ENCODE assay signal across 8 cellular contexts in the genomic region with DNA sequence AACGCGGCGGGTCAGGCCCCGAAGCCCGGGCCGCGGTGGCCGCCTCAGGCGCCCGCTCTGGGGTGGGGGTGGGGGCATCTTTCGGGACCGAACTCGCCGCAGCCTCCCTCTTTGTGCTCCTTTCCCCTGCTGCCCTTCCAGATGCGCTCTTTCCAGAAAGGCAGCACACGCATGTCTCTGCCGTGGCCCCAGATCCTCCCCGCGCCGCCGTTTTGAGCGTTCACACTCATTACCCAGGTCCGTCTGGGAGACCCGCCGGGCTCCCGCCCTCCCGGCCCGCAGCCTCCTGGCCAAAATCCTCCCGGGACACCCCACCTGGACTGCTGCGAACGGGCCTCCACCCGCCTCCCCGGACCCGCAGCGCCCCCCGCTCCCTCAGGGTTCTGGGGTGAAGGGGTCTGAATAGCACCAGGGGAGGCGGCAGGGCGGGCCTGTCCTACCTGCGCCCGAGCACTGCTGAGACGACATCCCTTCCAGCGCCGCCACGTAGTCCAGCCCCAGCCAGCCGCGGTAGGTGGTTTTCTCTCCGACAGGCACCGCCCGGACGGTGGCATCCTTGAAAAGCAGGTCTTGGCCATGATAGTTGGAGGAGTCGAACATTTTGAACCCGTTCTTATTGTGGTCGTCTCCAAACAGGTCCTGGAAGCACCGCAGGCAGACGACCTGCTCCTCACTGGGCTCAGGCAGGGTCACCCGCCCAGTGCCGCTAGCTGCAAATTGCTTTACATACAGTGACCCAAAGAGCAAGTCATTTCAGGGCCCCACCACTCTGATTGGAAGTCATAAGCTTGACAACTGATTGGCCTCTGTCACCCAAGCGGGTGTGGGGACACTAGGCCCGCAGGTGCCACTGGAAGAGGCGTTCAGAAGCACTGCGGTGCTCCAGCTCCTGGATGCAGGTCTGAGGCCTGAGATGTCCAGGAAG. TPM values are rescaled to one million over a fixed set of nuclear protein-coding genes. Genes with fewer than 3 reads are reported as not detected.
DNase-seq lines count a peak whose midpoint lies in the region; ATAC-seq and TF ChIP-seq lines count a peak whose summit lies in the region.

No MANE protein-coding gene starts in this region.

- peak; percentile 9 for ATAC-seq in GM18505 (IDR thresholded peaks at IDR 0.05; ENCODE audit: unreplicated experiment)
- ATAC-seq in HG02981 (IDR thresholded peaks at IDR 0.05; ENCODE audit: unreplicated experiment): peak; percentile 6
- peak; percentile 1 to 2 for ATAC-seq in upper lobe of left lung (ENCODE audit: low FRiP score in 2 of 2)

- H3K36me3 ChIP-seq in upper lobe of left lung: no peaks in the 10 kb centered on the region

- peak overlapping the region; percentile 87 for H3K27ac Mint-ChIP-seq in chondrocyte (ENCODE audit: unreplicated experiment)
- peak overlapping the region; percentile 93 for H3K27ac Mint-ChIP-seq in mesothelial cell of epicardium

- DNase-seq in RPMI8226 (peak; percentile 51), chondrocyte (ENCODE audit: low spot score) (peak; percentile 88), mesothelial cell of epicardium (ENCODE audit: low spot score in 2 of 2, unreplicated experiment in 2 of 2) (peak in 1 of 2 experiments; percentile 56), upper lobe of left lung (peak; percentile 36 to 88), activated gamma-delta T cell treated with Interleukin-2 at 50 U/mL for 16 hours (no peak)
- DNase-seq in effector CD8-positive, alpha-beta T cell (lab: John Stamatoyannopoulos, UW): no peak

- no peak for TF ChIP-seq POLR2A in GM18505 (IDR thresholded peaks at IDR 0.05; ENCODE audit: borderline replicate concordance, extremely low read depth, insufficient read depth, insufficient read length)
- TF ChIP-seq POLR2A in upper lobe of left lung (IDR thresholded peaks at IDR 0.05): no peak

- H3K4me3 Mint-ChIP-seq in chondrocyte (ENCODE audit: unreplicated experiment) (peak overlapping the region; percentile 75), mesothelial cell of epicardium (peak overlapping the region; percentile 81)

- H3K4me1 Mint-ChIP-seq in chondrocyte (ENCODE audit: low read depth): peaks cover 8% of the 10 kb centered on the region
- peaks cover 12% of the 10 kb centered on the region for H3K4me1 Mint-ChIP-seq in mesothelial cell of epicardium

- H3K36me3 Mint-ChIP-seq in chondrocyte (ENCODE audit: low read depth): no peaks in the 10 kb centered on the region
- peaks cover 7% of the 10 kb centered on the region for H3K36me3 Mint-ChIP-seq in mesothelial cell of epicardium

- TF ChIP-seq EP300 in upper lobe of left lung (IDR thresholded peaks at IDR 0.05): no peak

- H3K4me1 ChIP-seq in upper lobe of left lung: peaks cover 5 to 23% (median 10%) of the 10 kb centered on the region in 4 donors

- peak overlapping the region; percentile 70 to 84 (median 78) for H3K27ac ChIP-seq in upper lobe of left lung

- H3K27me3 Mint-ChIP-seq in chondrocyte (ENCODE audit: low read depth) (no peaks in the 10 kb centered on the region), mesothelial cell of epicardium (ENCODE audit: low read depth) (no peaks in the 10 kb centered on the region)

- no peak for TF ChIP-seq CTCF in chondrocyte (IDR thresholded peaks at IDR 0.05)
- TF ChIP-seq CTCF in mesothelial cell of epicardium (IDR thresholded peaks at IDR 0.05; ENCODE audit: unreplicated experiment): no peak
- no peak for TF ChIP-seq CTCF in upper lobe of left lung (IDR thresholded peaks at IDR 0.05)

- peak overlapping the region; percentile 31 to 70 (median 68) for H3K4me3 ChIP-seq in upper lobe of left lung

- H3K9me3 ChIP-seq in upper lobe of left lung: no peaks in the 10 kb centered on the region

- H3K9me3 Mint-ChIP-seq in chondrocyte (ENCODE audit: low read depth) (no peaks in the 10 kb centered on the region), mesothelial cell of epicardium (no peaks in the 10 kb centered on the region)

- 28 to 49% methylated on average over 16 to 45 of the region's 61 CpGs for WGBS in upper lobe of left lung, 2 donors

- H3K27me3 ChIP-seq in upper lobe of left lung: no peaks in the 10 kb centered on the region

RNA-seq across cellular contexts. Expression of gene MELTF, which starts 25.9 kb away (rescaled TPM):
- total RNA-seq in chondrocyte (4.5 to 5.2 TPM (median 5.1 TPM) in 3 replicates), mesothelial cell of epicardium (9.1 to 9.9 TPM (median 9.2 TPM) in 3 replicates), upper lobe of left lung (10 to 100 TPM in 1 of 6 donors, 1 to 10 TPM in 5; 3.0 to 28.3 (median 4.2) TPM)

RNA-seq across cellular contexts. Expression of gene PIGZ, which starts 35.1 kb away (rescaled TPM):
- 8.8 to 10.1 TPM (median 9.9 TPM) in 3 replicates for total RNA-seq in chondrocyte
- 0.70 to 0.91 TPM (median 0.74 TPM) in 3 replicates for total RNA-seq in mesothelial cell of epicardium
- total RNA-seq in upper lobe of left lung: 10 to 100 TPM in 2 of 6 donors, 1 to 10 TPM in 4; 3.4 to 16.8 (median 7.3) TPM

Comparison
In these comparisons a context has a peak if more than half of its experiments do, and no peak if none do; other contexts are left out.
1. DNase-seq: peak in RPMI8226 (single experiment), chondrocyte (single experiment) and upper lobe of left lung (2 of 2); none in activated gamma-delta T cell treated with Interleukin-2 at 50 U/mL for 16 hours (single experiment) and effector CD8-positive, alpha-beta T cell (single experiment).
2. Peak in every context shown above with its lines, with median percentiles within 50 percentile points of each other: ATAC-seq.